1 cellular context compared by ENCODE assay signal in genomic region chr12:53388932-53389331, GRCh38.
TF ChIP-seq lines count a peak whose summit lies in the region.

No MANE protein-coding gene starts in this region.

TF ChIP-seq in HepG2, 621 proteins besides CTCF, POLR2A, EP300 and RAD21:
- TF ChIP-seq ZKSCAN5 (CRISPR knock-in tag; IDR thresholded peaks at IDR 0.05) (no peak), GMEB1 (CRISPR knock-in tag; IDR thresholded peaks at IDR 0.05; ENCODE audit: borderline replicate concordance) (no peak), ZNF224 (CRISPR knock-in tag; IDR thresholded peaks at IDR 0.05) (no peak), GATAD1 (CRISPR knock-in tag; IDR thresholded peaks at IDR 0.05) (no peak), SALL2 (CRISPR knock-in tag; IDR thresholded peaks at IDR 0.05) (no peak), ZNF816 (CRISPR knock-in tag; IDR thresholded peaks at IDR 0.05; ENCODE audit: borderline replicate concordance) (no peak), ZNF614 (CRISPR knock-in tag; IDR thresholded peaks at IDR 0.05; ENCODE audit: borderline replicate concordance) (no peak), BCLAF1 (IDR thresholded peaks at IDR 0.05) (no peak), SIX4 (CRISPR knock-in tag; IDR thresholded peaks at IDR 0.05) (no peak)
- TF ChIP-seq, protein P1, sequence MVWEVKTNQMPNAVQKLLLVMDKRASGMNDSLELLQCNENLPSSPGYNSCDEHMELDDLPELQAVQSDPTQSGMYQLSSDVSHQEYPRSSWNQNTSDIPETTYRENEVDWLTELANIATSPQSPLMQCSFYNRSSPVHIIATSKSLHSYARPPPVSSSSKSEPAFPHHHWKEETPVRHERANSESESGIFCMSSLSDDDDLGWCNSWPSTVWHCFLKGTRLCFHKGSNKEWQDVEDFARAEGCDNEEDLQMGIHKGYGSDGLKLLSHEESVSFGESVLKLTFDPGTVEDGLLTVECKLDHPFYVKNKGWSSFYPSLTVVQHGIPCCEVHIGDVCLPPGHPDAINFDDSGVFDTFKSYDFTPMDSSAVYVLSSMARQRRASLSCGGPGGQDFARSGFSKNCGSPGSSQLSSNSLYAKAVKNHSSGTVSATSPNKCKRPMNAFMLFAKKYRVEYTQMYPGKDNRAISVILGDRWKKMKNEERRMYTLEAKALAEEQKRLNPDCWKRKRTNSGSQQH (CRISPR knock-in tag; IDR thresholded peaks at IDR 0.05; ENCODE audit: low read depth): no peak
- TF ChIP-seq, protein P2, sequence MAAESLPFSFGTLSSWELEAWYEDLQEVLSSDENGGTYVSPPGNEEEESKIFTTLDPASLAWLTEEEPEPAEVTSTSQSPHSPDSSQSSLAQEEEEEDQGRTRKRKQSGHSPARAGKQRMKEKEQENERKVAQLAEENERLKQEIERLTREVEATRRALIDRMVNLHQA (CRISPR knock-in tag; IDR thresholded peaks at IDR 0.05): no peak
- TF ChIP-seq, protein P3, sequence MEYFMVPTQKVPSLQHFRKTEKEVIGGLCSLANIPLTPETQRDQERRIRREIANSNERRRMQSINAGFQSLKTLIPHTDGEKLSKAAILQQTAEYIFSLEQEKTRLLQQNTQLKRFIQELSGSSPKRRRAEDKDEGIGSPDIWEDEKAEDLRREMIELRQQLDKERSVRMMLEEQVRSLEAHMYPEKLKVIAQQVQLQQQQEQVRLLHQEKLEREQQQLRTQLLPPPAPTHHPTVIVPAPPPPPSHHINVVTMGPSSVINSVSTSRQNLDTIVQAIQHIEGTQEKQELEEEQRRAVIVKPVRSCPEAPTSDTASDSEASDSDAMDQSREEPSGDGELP (IDR thresholded peaks at IDR 0.05; ENCODE audit: borderline replicate concordance, low read depth): no peak
